ENCODE assay signal across 1 cellular context in the genomic region with DNA sequence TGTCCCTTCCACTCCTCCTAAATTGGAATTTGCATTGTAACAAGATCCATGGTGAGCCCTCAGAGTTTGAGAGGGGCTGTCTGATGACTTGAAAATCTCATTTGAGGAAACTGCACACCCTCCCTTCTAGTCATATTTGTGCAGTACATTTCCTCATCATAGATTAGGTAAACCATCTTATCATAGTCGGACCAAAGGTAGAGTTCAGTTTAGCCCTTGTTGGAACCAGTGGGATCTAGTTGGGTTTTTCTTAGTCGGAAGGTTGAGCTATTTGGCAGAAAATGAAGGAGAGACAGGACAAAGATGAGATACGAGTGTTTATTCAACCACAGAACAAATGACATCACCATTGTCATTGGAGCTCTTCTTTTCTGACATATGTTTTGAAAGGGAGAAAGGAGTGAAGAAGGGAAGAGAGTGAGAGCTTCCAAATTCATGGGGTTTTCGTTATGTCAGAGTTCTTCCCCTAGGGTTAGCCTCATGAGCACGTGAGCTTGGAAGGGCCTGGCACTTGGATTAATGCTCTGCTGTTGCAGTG.
TF ChIP-seq lines count a peak whose summit lies in the region.

No MANE protein-coding gene starts in this region.

TF ChIP-seq in HepG2, 621 proteins besides CTCF, POLR2A, EP300 and RAD21 (continued from another document and continues in another):
- no peak for TF ChIP-seq ZNF101 (CRISPR knock-in tag; IDR thresholded peaks at IDR 0.05; ENCODE audit: borderline replicate concordance, low read depth)
- no peak for TF ChIP-seq THAP11 (CRISPR knock-in tag; IDR thresholded peaks at IDR 0.05)
- TF ChIP-seq, protein P1, sequence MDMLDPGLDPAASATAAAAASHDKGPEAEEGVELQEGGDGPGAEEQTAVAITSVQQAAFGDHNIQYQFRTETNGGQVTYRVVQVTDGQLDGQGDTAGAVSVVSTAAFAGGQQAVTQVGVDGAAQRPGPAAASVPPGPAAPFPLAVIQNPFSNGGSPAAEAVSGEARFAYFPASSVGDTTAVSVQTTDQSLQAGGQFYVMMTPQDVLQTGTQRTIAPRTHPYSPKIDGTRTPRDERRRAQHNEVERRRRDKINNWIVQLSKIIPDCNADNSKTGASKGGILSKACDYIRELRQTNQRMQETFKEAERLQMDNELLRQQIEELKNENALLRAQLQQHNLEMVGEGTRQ (IDR thresholded peaks at IDR 0.05; ENCODE audit: low read depth, low read length), result no peak
- TF ChIP-seq, protein P1 (CRISPR knock-in tag; IDR thresholded peaks at IDR 0.05; ENCODE audit: borderline replicate concordance), result no peak
- TF ChIP-seq, protein P2, sequence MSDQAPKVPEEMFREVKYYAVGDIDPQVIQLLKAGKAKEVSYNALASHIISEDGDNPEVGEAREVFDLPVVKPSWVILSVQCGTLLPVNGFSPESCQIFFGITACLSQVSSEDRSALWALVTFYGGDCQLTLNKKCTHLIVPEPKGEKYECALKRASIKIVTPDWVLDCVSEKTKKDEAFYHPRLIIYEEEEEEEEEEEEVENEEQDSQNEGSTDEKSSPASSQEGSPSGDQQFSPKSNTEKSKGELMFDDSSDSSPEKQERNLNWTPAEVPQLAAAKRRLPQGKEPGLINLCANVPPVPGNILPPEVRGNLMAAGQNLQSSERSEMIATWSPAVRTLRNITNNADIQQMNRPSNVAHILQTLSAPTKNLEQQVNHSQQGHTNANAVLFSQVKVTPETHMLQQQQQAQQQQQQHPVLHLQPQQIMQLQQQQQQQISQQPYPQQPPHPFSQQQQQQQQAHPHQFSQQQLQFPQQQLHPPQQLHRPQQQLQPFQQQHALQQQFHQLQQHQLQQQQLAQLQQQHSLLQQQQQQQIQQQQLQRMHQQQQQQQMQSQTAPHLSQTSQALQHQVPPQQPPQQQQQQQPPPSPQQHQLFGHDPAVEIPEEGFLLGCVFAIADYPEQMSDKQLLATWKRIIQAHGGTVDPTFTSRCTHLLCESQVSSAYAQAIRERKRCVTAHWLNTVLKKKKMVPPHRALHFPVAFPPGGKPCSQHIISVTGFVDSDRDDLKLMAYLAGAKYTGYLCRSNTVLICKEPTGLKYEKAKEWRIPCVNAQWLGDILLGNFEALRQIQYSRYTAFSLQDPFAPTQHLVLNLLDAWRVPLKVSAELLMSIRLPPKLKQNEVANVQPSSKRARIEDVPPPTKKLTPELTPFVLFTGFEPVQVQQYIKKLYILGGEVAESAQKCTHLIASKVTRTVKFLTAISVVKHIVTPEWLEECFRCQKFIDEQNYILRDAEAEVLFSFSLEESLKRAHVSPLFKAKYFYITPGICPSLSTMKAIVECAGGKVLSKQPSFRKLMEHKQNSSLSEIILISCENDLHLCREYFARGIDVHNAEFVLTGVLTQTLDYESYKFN (CRISPR knock-in tag; conservative IDR thresholded peaks at IDR 0.05), result peak; percentile 58
- 0 out of 2 replicates have a peak, but pooled peaks have one; percentile 21 for TF ChIP-seq DPF2 (CRISPR knock-in tag; IDR thresholded peaks at IDR 0.05; ENCODE audit: borderline replicate concordance, low read depth)
- no peak for TF ChIP-seq MIER3 (CRISPR knock-in tag; IDR thresholded peaks at IDR 0.05; ENCODE audit: borderline replicate concordance)
- TF ChIP-seq NR2F1 (CRISPR knock-in tag; IDR thresholded peaks at IDR 0.05), result no peak
- TF ChIP-seq KLF16 (CRISPR knock-in tag; IDR thresholded peaks at IDR 0.05), result no peak
- no peak for TF ChIP-seq SETDB1 (CRISPR knock-in tag; IDR thresholded peaks at IDR 0.05; ENCODE audit: borderline replicate concordance)
- 0 out of 2 replicates have a peak, but pooled peaks have one; percentile 41 for TF ChIP-seq GTF3A (CRISPR knock-in tag; conservative IDR thresholded peaks at IDR 0.05)
- TF ChIP-seq, protein P3, sequence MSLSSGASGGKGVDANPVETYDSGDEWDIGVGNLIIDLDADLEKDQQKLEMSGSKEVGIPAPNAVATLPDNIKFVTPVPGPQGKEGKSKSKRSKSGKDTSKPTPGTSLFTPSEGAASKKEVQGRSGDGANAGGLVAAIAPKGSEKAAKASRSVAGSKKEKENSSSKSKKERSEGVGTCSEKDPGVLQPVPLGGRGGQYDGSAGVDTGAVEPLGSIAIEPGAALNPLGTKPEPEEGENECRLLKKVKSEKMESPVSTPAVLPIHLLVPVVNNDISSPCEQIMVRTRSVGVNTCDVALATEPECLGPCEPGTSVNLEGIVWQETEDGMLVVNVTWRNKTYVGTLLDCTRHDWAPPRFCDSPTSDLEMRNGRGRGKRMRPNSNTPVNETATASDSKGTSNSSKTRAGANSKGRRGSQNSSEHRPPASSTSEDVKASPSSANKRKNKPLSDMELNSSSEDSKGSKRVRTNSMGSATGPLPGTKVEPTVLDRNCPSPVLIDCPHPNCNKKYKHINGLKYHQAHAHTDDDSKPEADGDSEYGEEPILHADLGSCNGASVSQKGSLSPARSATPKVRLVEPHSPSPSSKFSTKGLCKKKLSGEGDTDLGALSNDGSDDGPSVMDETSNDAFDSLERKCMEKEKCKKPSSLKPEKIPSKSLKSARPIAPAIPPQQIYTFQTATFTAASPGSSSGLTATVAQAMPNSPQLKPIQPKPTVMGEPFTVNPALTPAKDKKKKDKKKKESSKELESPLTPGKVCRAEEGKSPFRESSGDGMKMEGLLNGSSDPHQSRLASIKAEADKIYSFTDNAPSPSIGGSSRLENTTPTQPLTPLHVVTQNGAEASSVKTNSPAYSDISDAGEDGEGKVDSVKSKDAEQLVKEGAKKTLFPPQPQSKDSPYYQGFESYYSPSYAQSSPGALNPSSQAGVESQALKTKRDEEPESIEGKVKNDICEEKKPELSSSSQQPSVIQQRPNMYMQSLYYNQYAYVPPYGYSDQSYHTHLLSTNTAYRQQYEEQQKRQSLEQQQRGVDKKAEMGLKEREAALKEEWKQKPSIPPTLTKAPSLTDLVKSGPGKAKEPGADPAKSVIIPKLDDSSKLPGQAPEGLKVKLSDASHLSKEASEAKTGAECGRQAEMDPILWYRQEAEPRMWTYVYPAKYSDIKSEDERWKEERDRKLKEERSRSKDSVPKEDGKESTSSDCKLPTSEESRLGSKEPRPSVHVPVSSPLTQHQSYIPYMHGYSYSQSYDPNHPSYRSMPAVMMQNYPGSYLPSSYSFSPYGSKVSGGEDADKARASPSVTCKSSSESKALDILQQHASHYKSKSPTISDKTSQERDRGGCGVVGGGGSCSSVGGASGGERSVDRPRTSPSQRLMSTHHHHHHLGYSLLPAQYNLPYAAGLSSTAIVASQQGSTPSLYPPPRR (CRISPR knock-in tag; IDR thresholded peaks at IDR 0.05; ENCODE audit: borderline replicate concordance), result 0 out of 2 replicates have a peak, but pooled peaks have one; percentile 32
- no peak for TF ChIP-seq CEBPG (CRISPR knock-in tag; IDR thresholded peaks at IDR 0.05)
- TF ChIP-seq MAFF (IDR thresholded peaks at IDR 0.05; ENCODE audit: low read depth, low read length), result no peak
- no peak for TF ChIP-seq ZSCAN9 (CRISPR knock-in tag; IDR thresholded peaks at IDR 0.05; ENCODE audit: borderline replicate concordance)
- TF ChIP-seq ZNF775 (CRISPR knock-in tag; IDR thresholded peaks at IDR 0.05; ENCODE audit: borderline replicate concordance), result 0 out of 2 replicates have a peak, but pooled peaks have one; percentile 76
- TF ChIP-seq, protein P4, sequence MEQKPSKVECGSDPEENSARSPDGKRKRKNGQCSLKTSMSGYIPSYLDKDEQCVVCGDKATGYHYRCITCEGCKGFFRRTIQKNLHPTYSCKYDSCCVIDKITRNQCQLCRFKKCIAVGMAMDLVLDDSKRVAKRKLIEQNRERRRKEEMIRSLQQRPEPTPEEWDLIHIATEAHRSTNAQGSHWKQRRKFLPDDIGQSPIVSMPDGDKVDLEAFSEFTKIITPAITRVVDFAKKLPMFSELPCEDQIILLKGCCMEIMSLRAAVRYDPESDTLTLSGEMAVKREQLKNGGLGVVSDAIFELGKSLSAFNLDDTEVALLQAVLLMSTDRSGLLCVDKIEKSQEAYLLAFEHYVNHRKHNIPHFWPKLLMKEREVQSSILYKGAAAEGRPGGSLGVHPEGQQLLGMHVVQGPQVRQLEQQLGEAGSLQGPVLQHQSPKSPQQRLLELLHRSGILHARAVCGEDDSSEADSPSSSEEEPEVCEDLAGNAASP (CRISPR knock-in tag; IDR thresholded peaks at IDR 0.05; ENCODE audit: borderline replicate concordance), result no peak
- TF ChIP-seq, protein P5, sequence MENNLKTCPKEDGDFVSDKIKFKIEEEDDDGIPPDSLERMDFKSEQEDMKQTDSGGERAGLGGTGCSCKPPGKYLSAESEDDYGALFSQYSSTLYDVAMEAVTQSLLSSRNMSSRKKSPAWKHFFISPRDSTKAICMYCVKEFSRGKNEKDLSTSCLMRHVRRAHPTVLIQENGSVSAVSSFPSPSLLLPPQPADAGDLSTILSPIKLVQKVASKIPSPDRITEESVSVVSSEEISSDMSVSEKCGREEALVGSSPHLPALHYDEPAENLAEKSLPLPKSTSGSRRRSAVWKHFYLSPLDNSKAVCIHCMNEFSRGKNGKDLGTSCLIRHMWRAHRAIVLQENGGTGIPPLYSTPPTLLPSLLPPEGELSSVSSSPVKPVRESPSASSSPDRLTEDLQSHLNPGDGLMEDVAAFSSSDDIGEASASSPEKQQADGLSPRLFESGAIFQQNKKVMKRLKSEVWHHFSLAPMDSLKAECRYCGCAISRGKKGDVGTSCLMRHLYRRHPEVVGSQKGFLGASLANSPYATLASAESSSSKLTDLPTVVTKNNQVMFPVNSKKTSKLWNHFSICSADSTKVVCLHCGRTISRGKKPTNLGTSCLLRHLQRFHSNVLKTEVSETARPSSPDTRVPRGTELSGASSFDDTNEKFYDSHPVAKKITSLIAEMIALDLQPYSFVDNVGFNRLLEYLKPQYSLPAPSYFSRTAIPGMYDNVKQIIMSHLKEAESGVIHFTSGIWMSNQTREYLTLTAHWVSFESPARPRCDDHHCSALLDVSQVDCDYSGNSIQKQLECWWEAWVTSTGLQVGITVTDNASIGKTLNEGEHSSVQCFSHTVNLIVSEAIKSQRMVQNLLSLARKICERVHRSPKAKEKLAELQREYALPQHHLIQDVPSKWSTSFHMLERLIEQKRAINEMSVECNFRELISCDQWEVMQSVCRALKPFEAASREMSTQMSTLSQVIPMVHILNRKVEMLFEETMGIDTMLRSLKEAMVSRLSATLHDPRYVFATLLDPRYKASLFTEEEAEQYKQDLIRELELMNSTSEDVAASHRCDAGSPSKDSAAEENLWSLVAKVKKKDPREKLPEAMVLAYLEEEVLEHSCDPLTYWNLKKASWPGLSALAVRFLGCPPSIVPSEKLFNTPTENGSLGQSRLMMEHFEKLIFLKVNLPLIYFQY (CRISPR knock-in tag; IDR thresholded peaks at IDR 0.05; ENCODE audit: borderline replicate concordance), result no peak
- no peak for TF ChIP-seq REPIN1 (CRISPR knock-in tag; IDR thresholded peaks at IDR 0.05; ENCODE audit: borderline replicate concordance, low read depth)
- no peak for TF ChIP-seq MYC (CRISPR knock-in tag; IDR thresholded peaks at IDR 0.05; ENCODE audit: borderline replicate concordance)
- TF ChIP-seq, protein P6, sequence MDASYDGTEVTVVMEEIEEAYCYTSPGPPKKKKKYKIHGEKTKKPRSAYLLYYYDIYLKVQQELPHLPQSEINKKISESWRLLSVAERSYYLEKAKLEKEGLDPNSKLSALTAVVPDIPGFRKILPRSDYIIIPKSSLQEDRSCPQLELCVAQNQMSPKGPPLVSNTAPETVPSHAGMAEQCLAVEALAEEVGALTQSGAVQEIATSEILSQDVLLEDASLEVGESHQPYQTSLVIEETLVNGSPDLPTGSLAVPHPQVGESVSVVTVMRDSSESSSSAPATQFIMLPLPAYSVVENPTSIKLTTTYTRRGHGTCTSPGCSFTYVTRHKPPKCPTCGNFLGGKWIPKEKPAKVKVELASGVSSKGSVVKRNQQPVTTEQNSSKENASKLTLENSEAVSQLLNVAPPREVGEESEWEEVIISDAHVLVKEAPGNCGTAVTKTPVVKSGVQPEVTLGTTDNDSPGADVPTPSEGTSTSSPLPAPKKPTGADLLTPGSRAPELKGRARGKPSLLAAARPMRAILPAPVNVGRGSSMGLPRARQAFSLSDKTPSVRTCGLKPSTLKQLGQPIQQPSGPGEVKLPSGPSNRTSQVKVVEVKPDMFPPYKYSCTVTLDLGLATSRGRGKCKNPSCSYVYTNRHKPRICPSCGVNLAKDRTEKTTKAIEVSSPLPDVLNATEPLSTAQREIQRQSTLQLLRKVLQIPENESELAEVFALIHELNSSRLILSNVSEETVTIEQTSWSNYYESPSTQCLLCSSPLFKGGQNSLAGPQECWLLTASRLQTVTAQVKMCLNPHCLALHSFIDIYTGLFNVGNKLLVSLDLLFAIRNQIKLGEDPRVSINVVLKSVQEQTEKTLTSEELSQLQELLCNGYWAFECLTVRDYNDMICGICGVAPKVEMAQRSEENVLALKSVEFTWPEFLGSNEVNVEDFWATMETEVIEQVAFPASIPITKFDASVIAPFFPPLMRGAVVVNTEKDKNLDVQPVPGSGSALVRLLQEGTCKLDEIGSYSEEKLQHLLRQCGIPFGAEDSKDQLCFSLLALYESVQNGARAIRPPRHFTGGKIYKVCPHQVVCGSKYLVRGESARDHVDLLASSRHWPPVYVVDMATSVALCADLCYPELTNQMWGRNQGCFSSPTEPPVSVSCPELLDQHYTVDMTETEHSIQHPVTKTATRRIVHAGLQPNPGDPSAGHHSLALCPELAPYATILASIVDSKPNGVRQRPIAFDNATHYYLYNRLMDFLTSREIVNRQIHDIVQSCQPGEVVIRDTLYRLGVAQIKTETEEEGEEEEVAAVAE (CRISPR knock-in tag; IDR thresholded peaks at IDR 0.05; ENCODE audit: borderline replicate concordance), result no peak
- TF ChIP-seq ZNF333 (CRISPR knock-in tag; IDR thresholded peaks at IDR 0.05; ENCODE audit: borderline replicate concordance), result no peak
- TF ChIP-seq HNRNPUL1 (IDR thresholded peaks at IDR 0.05; ENCODE audit: low read depth, low read length), result no peak
- no peak for TF ChIP-seq ZNF766 (CRISPR knock-in tag; IDR thresholded peaks at IDR 0.05; ENCODE audit: borderline replicate concordance)
- no peak for TF ChIP-seq ZNF510 (CRISPR knock-in tag; IDR thresholded peaks at IDR 0.05; ENCODE audit: low read depth)
- TF ChIP-seq ZBTB1 (CRISPR knock-in tag; IDR thresholded peaks at IDR 0.05; ENCODE audit: borderline replicate concordance), result no peak
- TF ChIP-seq, protein P7, sequence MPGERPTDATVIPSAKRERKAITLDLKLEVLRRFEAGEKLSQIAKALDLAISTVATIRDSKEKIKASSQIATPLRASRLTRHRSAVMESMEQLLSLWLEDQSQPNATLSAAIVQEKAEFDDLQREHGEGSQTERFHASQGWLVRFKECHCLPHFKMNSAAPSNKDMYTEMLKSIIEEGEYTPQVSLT (CRISPR knock-in tag; IDR thresholded peaks at IDR 0.05; ENCODE audit: borderline replicate concordance, low read depth), result no peak
- TF ChIP-seq POLR2AphosphoS5 (IDR thresholded peaks at IDR 0.05; ENCODE audit: low read depth, low read length), result no peak
- TF ChIP-seq SOX6 (IDR thresholded peaks at IDR 0.05), result no peak
- TF ChIP-seq SOX6 (CRISPR knock-in tag; IDR thresholded peaks at IDR 0.05), result no peak
- TF ChIP-seq XBP1 (CRISPR knock-in tag; IDR thresholded peaks at IDR 0.05), result no peak
- no peak for TF ChIP-seq KLF15 (CRISPR knock-in tag; IDR thresholded peaks at IDR 0.05; ENCODE audit: borderline replicate concordance)
- TF ChIP-seq, protein P8, sequence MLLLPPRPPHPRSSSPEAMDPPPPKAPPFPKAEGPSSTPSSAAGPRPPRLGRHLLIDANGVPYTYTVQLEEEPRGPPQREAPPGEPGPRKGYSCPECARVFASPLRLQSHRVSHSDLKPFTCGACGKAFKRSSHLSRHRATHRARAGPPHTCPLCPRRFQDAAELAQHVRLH (CRISPR knock-in tag; IDR thresholded peaks at IDR 0.05; ENCODE audit: borderline replicate concordance, low read depth), result no peak
- no peak for TF ChIP-seq RFXAP (CRISPR knock-in tag; IDR thresholded peaks at IDR 0.05; ENCODE audit: borderline replicate concordance)
- peak; percentile 24 for TF ChIP-seq CREB1 (IDR thresholded peaks at IDR 0.05)
- no peak for TF ChIP-seq CREB1 (CRISPR knock-in tag; IDR thresholded peaks at IDR 0.05)
